ENCODE assay signal across 8 cellular contexts in the genomic region with DNA sequence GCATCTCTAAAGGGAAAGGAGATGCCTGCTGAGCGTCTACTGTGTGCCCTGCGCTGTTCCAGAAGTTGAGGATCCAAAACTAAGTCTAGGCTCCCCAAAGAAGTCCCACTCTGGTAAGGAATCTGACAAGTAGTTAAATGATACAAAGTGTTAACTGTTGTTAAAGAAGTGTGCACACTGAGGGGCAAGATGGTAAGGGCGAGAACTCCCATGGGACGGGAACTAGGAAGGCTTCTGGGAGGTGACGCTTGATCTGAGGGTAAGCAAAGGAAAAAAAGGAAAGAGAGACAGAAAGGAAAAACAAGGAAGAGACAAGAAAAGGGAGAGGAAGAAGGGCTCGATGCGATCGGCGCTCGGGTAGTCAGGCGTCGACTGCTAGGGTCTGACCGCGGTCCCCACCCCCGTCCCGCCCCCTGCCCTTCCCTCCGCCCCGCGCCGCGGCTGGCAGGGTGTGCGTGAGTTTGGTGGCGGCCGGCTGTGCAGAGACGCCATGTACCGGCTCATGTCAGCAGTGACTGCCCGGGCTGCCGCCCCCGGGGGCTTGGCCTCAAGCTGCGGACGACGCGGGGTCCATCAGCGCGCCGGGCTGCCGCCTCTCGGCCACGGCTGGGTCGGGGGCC.
DNase-seq lines count a peak whose midpoint lies in the region; ATAC-seq lines count a peak whose summit lies in the region.

A gene with protein sequence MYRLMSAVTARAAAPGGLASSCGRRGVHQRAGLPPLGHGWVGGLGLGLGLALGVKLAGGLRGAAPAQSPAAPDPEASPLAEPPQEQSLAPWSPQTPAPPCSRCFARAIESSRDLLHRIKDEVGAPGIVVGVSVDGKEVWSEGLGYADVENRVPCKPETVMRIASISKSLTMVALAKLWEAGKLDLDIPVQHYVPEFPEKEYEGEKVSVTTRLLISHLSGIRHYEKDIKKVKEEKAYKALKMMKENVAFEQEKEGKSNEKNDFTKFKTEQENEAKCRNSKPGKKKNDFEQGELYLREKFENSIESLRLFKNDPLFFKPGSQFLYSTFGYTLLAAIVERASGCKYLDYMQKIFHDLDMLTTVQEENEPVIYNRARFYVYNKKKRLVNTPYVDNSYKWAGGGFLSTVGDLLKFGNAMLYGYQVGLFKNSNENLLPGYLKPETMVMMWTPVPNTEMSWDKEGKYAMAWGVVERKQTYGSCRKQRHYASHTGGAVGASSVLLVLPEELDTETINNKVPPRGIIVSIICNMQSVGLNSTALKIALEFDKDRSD (plus strand): TSS at position 480 of the 620 bp plus-strand sequence. CDS start 11 bp downstream, at position 491.

- H3K27ac ChIP-seq in ACC112 (ENCODE audit: low read depth, low read length) = peak within 1 kb of the TSS; percentile 77

- H3K4me1 Mint-ChIP-seq in central memory CD8-positive, alpha-beta T cell = peaks cover 22% of the 10 kb centered on the region

- peaks cover 26% of the 10 kb centered on the region for H3K79me2 ChIP-seq in ACC112 (ENCODE audit: control insufficient read depth, insufficient read depth, low read length, unreplicated experiment)

- peaks cover 12% of the 10 kb centered on the region for H3K36me3 ChIP-seq in ACC112 (ENCODE audit: insufficient read depth, low read length)

- peaks cover 5% of the 10 kb centered on the region for H3K36me3 Mint-ChIP-seq in central memory CD8-positive, alpha-beta T cell (ENCODE audit: insufficient read depth)

- H3K27me3 Mint-ChIP-seq in central memory CD8-positive, alpha-beta T cell = no peaks in the 10 kb centered on the region

- ATAC-seq in GM18868 (IDR thresholded peaks at IDR 0.05; ENCODE audit: unreplicated experiment) (peak; percentile 75), HG03103 (IDR thresholded peaks at IDR 0.05; ENCODE audit: low read depth, unreplicated experiment) (peak; percentile 76)
- ATAC-seq in central memory CD8-positive, alpha-beta T cell (replicated peaks; ENCODE audit: extremely low read depth, poor library complexity, severe bottlenecking) = peak; percentile 92

- peaks cover 9% of the 10 kb centered on the region for H3K4me1 ChIP-seq in ACC112 (ENCODE audit: control insufficient read depth, insufficient read depth, low read length, unreplicated experiment)

- peak; percentile 78 for DNase-seq in NCI-H345 (lab: John Stamatoyannopoulos, UW)
- peak; percentile 77 for DNase-seq in activated CD4-positive, CD25-positive, alpha-beta regulatory T cell treated with anti-CD3 and anti-CD28 coated beads, Interleukin-2, amount 50 U/mL, for 72 hours
- peak; percentile 60 to 66 for DNase-seq in central memory CD8-positive, alpha-beta T cell (ENCODE audit: low spot score in 2 of 2)
- DNase-seq in iris pigment epithelial cell (ENCODE audit: low read depth) = peak; percentile 94
- DNase-seq in stimulated activated CD4-positive, alpha-beta T cell treated with anti-CD3 and anti-CD28 coated beads, Interleukin-12 subunit alpha, Interleukin-12 subunit beta, amount 100 ng/mL, for 4 hours = peak; percentile 79

- peaks cover 10% of the 10 kb centered on the region for H3K9me3 Mint-ChIP-seq in central memory CD8-positive, alpha-beta T cell

- peak within 1 kb of the TSS; percentile 65 for H3K27ac Mint-ChIP-seq in central memory CD8-positive, alpha-beta T cell (ENCODE audit: low read depth)

- peak within 1 kb of the TSS; percentile 100 for H2AFZ ChIP-seq in ACC112 (ENCODE audit: low read length, unreplicated experiment)

- peak within 1 kb of the TSS; percentile 80 for H3K4me3 Mint-ChIP-seq in central memory CD8-positive, alpha-beta T cell

- H3K4me3 ChIP-seq in ACC112 (ENCODE audit: low read depth, low read length) = peak within 1 kb of the TSS; percentile 97

- H3K27me3 ChIP-seq in ACC112 (ENCODE audit: insufficient read depth, low read length) = no peaks in the 10 kb centered on the region

Comparison
In these comparisons a context has a peak if more than half of its experiments do, and no peak if none do; other contexts are left out.
1. Peak in every context shown above with its lines: DNase-seq, ATAC-seq, H3K4me3 ChIP-seq and H3K27ac ChIP-seq.